8 cellular contexts compared by ENCODE assay signal in genomic region chrX:118974088-118974907, GRCh38. TPM values are rescaled to one million over a fixed set of nuclear protein-coding genes. Genes with fewer than 3 reads are reported as not detected.
DNase-seq lines count a peak whose midpoint lies in the region; ATAC-seq and TF ChIP-seq lines count a peak whose summit lies in the region.

LONRF3 (plus strand) TSS chrX:118974618; CDS start chrX:118974781, 163 bp downstream.

- peaks cover 11% of the 10 kb centered on the region for H3K4me1 Mint-ChIP-seq in T-helper 17 cell

- ATAC-seq in T-helper 17 cell, result peak; percentile 70

- peak within 1 kb of the TSS; percentile 96 for H3K4me3 Mint-ChIP-seq in T-helper 17 cell

- peak within 1 kb of the TSS; percentile 77 to 91 (median 86) for H3K4me2 ChIP-seq in BLaER1 treated with 17β-estradiol and CSF1 and Interleukin-3, amounts not matched to agents 10 nM and 100 nM

- H3K36me3 ChIP-seq in BLaER1 treated with 17β-estradiol and CSF1 and Interleukin-3, amounts not matched to agents 10 nM and 100 nM, result peaks cover 5 to 27% (median 21%) of the 10 kb centered on the region in 11 experiments; a peak in 21 of 22 replicates

- TF ChIP-seq CTCF in astrocyte of the spinal cord (IDR thresholded peaks at IDR 0.05; ENCODE audit: low read depth, low read length) (no peak), retinal pigment epithelial cell (conservative IDR thresholded peaks at IDR 0.05; ENCODE audit: low read depth, low read length) (no peak)

- peaks cover 10 to 32% (median 29%) of the 10 kb centered on the region in 11 experiments; a peak in 21 of 22 replicates for H3K9me3 ChIP-seq in BLaER1 treated with 17β-estradiol and CSF1 and Interleukin-3, amounts not matched to agents 10 nM and 100 nM (replicated peaks in 1 of 11)
- H3K9me3 ChIP-seq in T-helper 17 cell (ENCODE audit: control insufficient read depth, low read length, poor library complexity, severe bottlenecking), result no peaks in the 10 kb centered on the region

- peaks cover 26 to 44% (median 33%) of the 10 kb centered on the region in 10 experiments for H3K4me1 ChIP-seq in BLaER1 treated with 17β-estradiol and CSF1 and Interleukin-3, amounts not matched to agents 10 nM and 100 nM

- H3K9ac ChIP-seq in BLaER1 treated with 17β-estradiol and CSF1 and Interleukin-3, amounts not matched to agents 10 nM and 100 nM, result peak within 1 kb of the TSS; percentile 87 to 95 (median 91)

- H4K20me1 ChIP-seq in BLaER1 treated with 17β-estradiol and CSF1 and Interleukin-3, amounts not matched to agents 10 nM and 100 nM, result peaks cover 26 to 38% (median 28%) of the 10 kb centered on the region in 11 experiments; a peak in 21 of 22 replicates

- in situ Hi-C loops in astrocyte of the spinal cord (cut with HindIII; ENCODE audit: low sequenced_read_pairs), result no loop called here

- peak within 1 kb of the TSS; percentile 63 to 87 (median 79) for H3K4me3 ChIP-seq in BLaER1 treated with 17β-estradiol and CSF1 and Interleukin-3, amounts not matched to agents 10 nM and 100 nM
- peak within 1 kb of the TSS; percentile 10 for H3K4me3 ChIP-seq in astrocyte of the spinal cord (ENCODE audit: low read depth, low read length)
- H3K4me3 ChIP-seq in retinal pigment epithelial cell (ENCODE audit: low read length), result peak within 1 kb of the TSS; percentile 47

- DNase-seq in HS-27A (ENCODE audit: low read depth) (peak; percentile 36), T-helper 17 cell (peak; percentile 54 to 63 (median 60)), astrocyte of the spinal cord (ENCODE audit: low read depth, low spot score) (peak; percentile 27), hypothalamus (lab: John Stamatoyannopoulos, UW) (peak in 46 of 51 donors; percentile 0 to 76 (median 36)), retinal pigment epithelial cell (ENCODE audit: low read depth) (no peak), NCI-H1436 (lab: John Stamatoyannopoulos, UW) (no peak)
- DNase-seq in NK-92 treated with Interleukin-12 subunit alpha and Interleukin-12 subunit beta, amount 100 ng/mL, for 24 hours (lab: John Stamatoyannopoulos, UW), result no peak

- no peaks in the 10 kb centered on the region for H3K36me3 Mint-ChIP-seq in T-helper 17 cell (ENCODE audit: low read depth)

- peaks cover 0 to 18% (median 11%) of the 10 kb centered on the region in 11 experiments; a peak in 16 of 22 replicates for H3K27me3 ChIP-seq in BLaER1 treated with 17β-estradiol and CSF1 and Interleukin-3, amounts not matched to agents 10 nM and 100 nM

- peak within 1 kb of the TSS; percentile 96 for H3K27ac Mint-ChIP-seq in T-helper 17 cell

- peak within 1 kb of the TSS; percentile 65 to 97 (median 94) for H3K27ac ChIP-seq in BLaER1 treated with 17β-estradiol and CSF1 and Interleukin-3, amounts not matched to agents 10 nM and 100 nM

- peaks cover 8% of the 10 kb centered on the region for H3K27me3 Mint-ChIP-seq in T-helper 17 cell

RNA-seq across cellular contexts. Expression of gene LONRF3, which starts in this region (rescaled TPM):
- total RNA-seq in T-helper 17 cell, result 10 to 100 TPM; 14.2 to 17.0 TPM

Comparison
In these comparisons a context has a peak if more than half of its experiments do, and no peak if none do; other contexts are left out.
1. H3K4me3 ChIP-seq: peak in every context shown above with its lines; median percentile 79 in BLaER1 treated with 17β-estradiol and CSF1 and Interleukin-3, amounts not matched to agents 10 nM and 100 nM; 47 in retinal pigment epithelial cell; 10 in astrocyte of the spinal cord.
2. DNase-seq: peak in HS-27A (single experiment), T-helper 17 cell (3 of 3), astrocyte of the spinal cord (single experiment) and hypothalamus (46 of 51); none in retinal pigment epithelial cell (single experiment), NK-92 treated with Interleukin-12 subunit alpha and Interleukin-12 subunit beta, amount 100 ng/mL, for 24 hours (single experiment) and NCI-H1436 (single experiment).